In the genomic region with DNA sequence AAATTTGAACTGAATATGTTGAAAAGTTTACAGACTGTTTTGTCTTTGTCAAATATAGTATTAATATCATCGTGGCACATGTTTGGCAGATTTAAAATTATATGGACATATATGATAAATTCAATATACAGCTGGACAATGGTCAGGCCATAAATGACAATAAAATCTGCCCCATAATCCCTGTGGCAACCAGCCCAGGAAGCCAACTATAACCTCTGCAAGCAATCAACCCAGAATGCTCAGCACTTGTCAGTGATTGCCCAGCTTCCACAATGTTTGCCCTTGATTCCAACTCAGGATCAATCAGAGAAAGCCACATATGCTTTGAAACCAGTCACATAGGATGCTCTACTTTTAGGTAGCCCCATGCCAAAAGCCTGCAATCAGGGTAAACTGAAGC, we compare ENCODE assay signal across 20 cellular contexts.
DNase-seq lines count a peak whose midpoint lies in the region; ATAC-seq, FAIRE-seq and TF ChIP-seq lines count a peak whose summit lies in the region.
"Had no signal": no experiment of that assay in that cellular context is flagged by ENCODE, and none has a peak within 500 bp of the region (broad histone marks: within the 10 kb centered on the region; RNA-seq: fewer than 3 reads in every experiment).

No MANE protein-coding gene starts in this region.

- H4K5ac ChIP-seq in H9 (ENCODE audit: insufficient read length, low read depth, low read length) = no peak overlapping the region

- H3K27me3 Mint-ChIP-seq in H9 (ENCODE audit: low read depth) = no peaks in the 10 kb centered on the region
- H3K27me3 Mint-ChIP-seq: CD4-positive, alpha-beta memory T cell had no signal

- no peak overlapping the region for H2BK5ac ChIP-seq in H9 (ENCODE audit: insufficient read length, low read length)

- no peak for FAIRE-seq in K562 (lab: Jason Lieb, UNC)
- FAIRE-seq: A204.1, D721Med, G401.6, GM12891 had no signal

- no peak overlapping the region for H3K18ac ChIP-seq in H9 (ENCODE audit: insufficient read length, low read depth, low read length)

- H2BK12ac ChIP-seq in H9 (ENCODE audit: insufficient read length, low read depth, low read length) = no peak overlapping the region

- H2BK15ac ChIP-seq in H9 (ENCODE audit: low read depth, low read length) = no peak overlapping the region

- no peaks in the 10 kb centered on the region for H3K9me3 Mint-ChIP-seq in H9

- H4K91ac ChIP-seq in H9 (ENCODE audit: insufficient read length, low read depth, low read length) = no peak overlapping the region

- H3K79me1 ChIP-seq in H9 (ENCODE audit: insufficient read depth, low read depth, low read length, poor library complexity, severe bottlenecking) = no peaks in the 10 kb centered on the region

- TF ChIP-seq POLR2A in K562 (conservative IDR thresholded peaks at IDR 0.05) = no peak

- peaks cover 31% of the 10 kb centered on the region; the same call in 2 of the 3 replicates for H3K79me2 ChIP-seq in K562 (ENCODE audit: control insufficient read depth, insufficient read depth, low read length)
- no peaks in the 10 kb centered on the region for H3K79me2 ChIP-seq in H9 (ENCODE audit: insufficient read depth, low read length)

- H3K14ac ChIP-seq in H9 (ENCODE audit: insufficient read depth, low read length) = no peak overlapping the region

- H3K4me1 ChIP-seq in HUES48 (ENCODE audit: control insufficient read depth, insufficient read depth, low read length) (peaks cover 14% of the 10 kb centered on the region), K562 (replicated peaks in 1 of 2; ENCODE audit: control insufficient read depth in 2 of 2, insufficient read depth in 2 of 2, low read length in 2 of 2) (peaks cover 5 to 13% of the 10 kb centered on the region in 2 experiments; a peak in 4 of 5 replicates), H9 (ENCODE audit: insufficient read depth, low read length) (no peaks in the 10 kb centered on the region; the same call in 1 of the 2 replicates)
- H3K4me1 ChIP-seq: BE2C had no signal

- 0 out of 2 replicates have a peak overlapping the region, but pooled peaks have one; percentile 10 for H3K4me2 ChIP-seq in K562 (ENCODE audit: insufficient read depth, low read length)
- no peak overlapping the region for H3K4me2 ChIP-seq in H9 (ENCODE audit: insufficient read depth, insufficient read length, low read length)

- H3K4me1 Mint-ChIP-seq in H9 = peaks cover 33 to 46% of the 10 kb centered on the region in 2 experiments
- H3K4me1 Mint-ChIP-seq: CD4-positive, alpha-beta memory T cell had no signal

- H3K4ac ChIP-seq in H9 (ENCODE audit: low read depth, low read length) = no peak overlapping the region

- H3K23ac ChIP-seq in H9 (ENCODE audit: insufficient read length, low read depth, low read length) = no peak overlapping the region

- CTCF ChIA-PET in K562 (lab: Yijun Ruan, JAX; ENCODE audit: low intra/inter-chr PET ratio) = interaction anchor here (0.6 kb wide), 1 partner anchor 687 kb away, joined by 4 read pairs; no protein-coding TSS in a partner anchor

- intact Hi-C loops in K562 (cut with micrococcal nuclease) (loop anchor here (10.0 kb wide), 1 partner anchor 188 kb away; no protein-coding TSS in a partner anchor), left colon (cut with DNase I, micrococcal nuclease) (no loop called here)

- H3T11ph ChIP-seq in H9 (ENCODE audit: low read length) = no peak overlapping the region

- H3K27me3 ChIP-seq in HUES48 (ENCODE audit: control insufficient read depth, insufficient read depth, low read length) (no peaks in the 10 kb centered on the region), K562 (ENCODE audit: control insufficient read depth in 2 of 2, insufficient read depth in 2 of 2, low read length in 2 of 2) (no peaks in the 10 kb centered on the region), H9 (ENCODE audit: insufficient read depth, low read length) (no peaks in the 10 kb centered on the region), MG63 (no peaks in the 10 kb centered on the region)
- H3K27me3 ChIP-seq: BE2C had no signal

- H3K36me3 Mint-ChIP-seq in H9 (ENCODE audit: insufficient read depth in 1 of 3, low read depth in 3 of 3) = no peaks in the 10 kb centered on the region
- H3K36me3 Mint-ChIP-seq: CD4-positive, alpha-beta memory T cell had no signal

- no peak overlapping the region for H3K4me3 Mint-ChIP-seq in H9
- H3K4me3 Mint-ChIP-seq: CD4-positive, alpha-beta memory T cell had no signal

- no peak for TF ChIP-seq EP300 in K562 (IDR thresholded peaks at IDR 0.05; ENCODE audit: low read length)

- BruUV-seq in K562 (replicated peaks; lab: Mats Ljungman, UMichigan) = no TSS peak

- no peak overlapping the region for H4K8ac ChIP-seq in H9 (replicated peaks; ENCODE audit: insufficient read length, low read depth, low read length)

- no peak overlapping the region for H2BK20ac ChIP-seq in H9 (ENCODE audit: low read depth, low read length, poor library complexity, severe bottlenecking)

- no peak overlapping the region for H2AK5ac ChIP-seq in H9 (ENCODE audit: insufficient read length, low read length)

- in situ Hi-C loops in K562 (cut with MboI) = no loop called here

- POLR2A ChIA-PET in K562 (lab: Yijun Ruan, JAX) = no interaction called here

- no peak overlapping the region for H3K27ac Mint-ChIP-seq in H9
- H3K27ac Mint-ChIP-seq: CD4-positive, alpha-beta memory T cell had no signal

- ATAC-seq in K562 (peak; percentile 47), left colon (peak; percentile 79), HG03520 (IDR thresholded peaks at IDR 0.05; ENCODE audit: unreplicated experiment) (no peak)
- ATAC-seq: HCT116 had no signal

- H3K27ac ChIP-seq in HUES48 (ENCODE audit: low read depth, low read length) = peak overlapping the region; percentile 55
- peak overlapping the region; percentile 60 for H3K27ac ChIP-seq in K562 (ENCODE audit: extremely low read depth, low read depth, low read length)
- H3K27ac ChIP-seq in H9 (ENCODE audit: insufficient read length, low read depth, low read length) = no peak overlapping the region
- H3K27ac ChIP-seq: C4-2B, HL-60 had no signal

- H3K9me3 ChIP-seq in HUES48 (ENCODE audit: control insufficient read depth, insufficient read depth, low read length) (no peaks in the 10 kb centered on the region), K562 (replicated peaks; ENCODE audit: control insufficient read depth, insufficient read depth, low read depth, low read length) (no peaks in the 10 kb centered on the region), H9 (ENCODE audit: control insufficient read depth, low read depth, low read length) (no peaks in the 10 kb centered on the region), MG63 (no peaks in the 10 kb centered on the region)
- H3K9me3 ChIP-seq: BE2C had no signal

- no peak overlapping the region for H2BK120ac ChIP-seq in H9 (ENCODE audit: low read depth, low read length, poor library complexity, severe bottlenecking)

- no peak for TF ChIP-seq CTCF in K562 (IDR thresholded peaks at IDR 0.05 in 2 of 3, conservative IDR thresholded peaks at IDR 0.05 in 1 of 3; ENCODE audit: insufficient read depth in 2 of 3, low read depth in 1 of 3, low read length in 3 of 3)
- no peak for TF ChIP-seq CTCF in H9 (conservative IDR thresholded peaks at IDR 0.05)

- no peak for TF ChIP-seq RAD21 in K562 (CRISPR knock-in tag; conservative IDR thresholded peaks at IDR 0.05 in 1 of 2, IDR thresholded peaks at IDR 0.05 in 1 of 2)

- DNase-seq in K562 (ENCODE audit: extremely low read depth in 1 of 4, low spot score in 3 of 4) (no peak), left colon (peak in 1 of 2 donors; percentile 8), H9 (no peak), activated gamma-delta T cell (lab: John Stamatoyannopoulos, UW) (no peak), MG63 (no peak)
- DNase-seq: BE2C; CD4-positive, alpha-beta memory T cell; COR-L47; DMS153; DMS79 treated with DMSO at 0.1 percent for 48 hours; EL had no signal

- H3K9ac ChIP-seq in HUES48 (ENCODE audit: low read depth, low read length) (no peak overlapping the region), K562 (ENCODE audit: insufficient read depth in 1 of 2, low read depth in 2 of 2, low read length in 2 of 2) (peak overlapping the region in 1 of 2 experiments; percentile 14; a peak in 1 of 4 replicates), H9 (ENCODE audit: extremely low read depth, insufficient read length, low read length) (no peak overlapping the region)

- no peaks in the 10 kb centered on the region for H3K9me1 ChIP-seq in K562 (ENCODE audit: control insufficient read depth, insufficient read depth, low read length)

- no peak overlapping the region for H3K4me3 ChIP-seq in HUES48 (ENCODE audit: low read depth, low read length)
- H3K4me3 ChIP-seq in K562 = no peak overlapping the region
- no peak overlapping the region for H3K4me3 ChIP-seq in MG63

- no peak overlapping the region for H3K56ac ChIP-seq in H9 (ENCODE audit: insufficient read length, low read depth, low read length)

- peak overlapping the region; percentile 29 for H2AFZ ChIP-seq in K562 (ENCODE audit: low read depth, low read length)
- no peak overlapping the region for H2AFZ ChIP-seq in H9 (ENCODE audit: low read length)

- 13% methylated on average over 1 of the region's 1 CpG for WGBS in K562 (ENCODE audit: insufficient coverage, low coverage, missing lambda C conversion rate)
- no CpG with 5 or more reads among the region's 1 CpG for WGBS in H9 (ENCODE audit: extremely low coverage, insufficient read length, low lambda C conversion rate)

- no peaks in the 10 kb centered on the region for H4K20me1 ChIP-seq in K562 (replicated peaks; ENCODE audit: control insufficient read depth, insufficient read depth, low read length)
- no peaks in the 10 kb centered on the region for H4K20me1 ChIP-seq in H9 (ENCODE audit: control insufficient read depth, insufficient read depth, insufficient read length)

- H3K23me2 ChIP-seq in H9 (ENCODE audit: insufficient read length, low read depth, low read length, poor library complexity, severe bottlenecking) = no peaks in the 10 kb centered on the region

- H3K36me3 ChIP-seq in HUES48 (ENCODE audit: control insufficient read depth, insufficient read depth, low read length) (no peaks in the 10 kb centered on the region), K562 (ENCODE audit: control insufficient read depth, insufficient read depth, low read length) (no peaks in the 10 kb centered on the region), MG63 (no peaks in the 10 kb centered on the region)
- H3K36me3 ChIP-seq: BE2C had no signal

TF ChIP-seq in K562, 482 proteins besides CTCF, POLR2A, EP300 and RAD21 (continues in another document):
- no peak for TF ChIP-seq NFIC (IDR thresholded peaks at IDR 0.05)
